19 cellular contexts compared by ENCODE assay signal in the genomic region with DNA sequence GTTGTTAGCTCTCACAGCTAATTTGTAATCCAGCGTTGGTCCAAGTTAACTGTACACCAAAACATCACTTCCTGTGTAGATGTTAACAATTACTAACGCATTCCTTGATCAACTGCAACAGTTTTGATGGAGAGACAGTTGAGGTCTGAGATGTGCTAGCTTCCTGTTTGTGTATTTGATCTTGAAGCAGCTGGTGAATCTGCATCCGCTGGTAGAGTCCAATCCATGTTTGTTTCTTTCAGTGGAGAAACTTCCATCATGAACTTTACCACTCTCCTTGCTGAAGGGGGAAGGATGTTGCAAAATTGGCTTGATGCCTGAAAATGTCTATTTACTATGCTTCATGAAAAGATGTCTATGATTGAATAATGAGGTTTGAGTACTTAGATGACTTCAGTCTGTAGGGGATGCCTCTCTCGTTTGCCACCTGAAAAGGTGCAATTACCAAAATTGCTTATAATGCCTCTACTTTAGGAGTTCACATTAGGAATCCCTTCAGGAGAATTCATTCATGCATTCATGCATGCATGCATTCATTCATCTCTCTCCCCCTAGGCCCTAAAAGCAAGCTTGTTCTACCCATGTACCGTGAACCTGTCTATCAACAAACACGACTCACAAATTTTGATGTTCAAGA. TPM values are rescaled to one million over a fixed set of nuclear protein-coding genes. Genes with fewer than 3 reads are reported as not detected.
DNase-seq lines count a peak whose midpoint lies in the region; ATAC-seq lines count a peak whose summit lies in the region.
"Had no signal": no experiment of that assay in that cellular context is flagged by ENCODE, and none has a peak within 500 bp of the region (broad histone marks: within the 10 kb centered on the region; RNA-seq: fewer than 3 reads in every experiment).

No MANE protein-coding gene starts in this region.

- ATAC-seq in HG03469 (IDR thresholded peaks at IDR 0.05; ENCODE audit: unreplicated experiment) (no peak), HG03378 (IDR thresholded peaks at IDR 0.05; ENCODE audit: unreplicated experiment) (no peak)
- ATAC-seq: Right ventricle myocardium inferior had no signal

- DNase-seq in NCI-H1105 treated with DMSO at 0.1 percent for 48 hours (lab: John Stamatoyannopoulos, UW) (peak; percentile 26), NCI-H1105 (lab: John Stamatoyannopoulos, UW) (no peak), posterior cingulate gyrus (no peak)
- DNase-seq in activated naive CD4-positive, alpha-beta T cell treated with anti-CD3 and anti-CD28 coated beads, Interleukin-2, amount 10 ng/mL, durations not matched to agents 7 days and 5 days = no peak
- no peak for DNase-seq in activated naive CD4-positive, alpha-beta T cell treated with anti-CD3 and anti-CD28 coated beads, Interleukin-2, amount 50 U/mL, for 16 hours
- DNase-seq in activated T-helper 1 cell treated with anti-CD3 and anti-CD28 coated beads, Interleukin-12 subunit alpha, Interleukin-12 subunit beta, Interleukin-2, Interleukin-4 antibody, amounts not matched to agents 30 ng/mL and 10 ng/mL and 1 ng/mL, durations not matched to agents 14 hours and 24 hours and 36 hours (ENCODE audit: low spot score) = no peak
- DNase-seq: Caco-2, GDM1, GM23248, HCEC 1CT, IMR-90, NCI-H187 treated with DMSO at 0.1 percent for 48 hours, NCI-H446, NCI-H526 treated with DMSO at 0.1 percent for 48 hours, SW 1271 had no signal

- CTCF ChIA-PET in activated naive CD4-positive, alpha-beta T cell treated with anti-CD3 and anti-CD28 coated beads, Interleukin-2, amount 10 ng/mL, durations not matched to agents 7 days and 5 days (lab: Charles Lee) = interaction anchor here (0.7 kb wide), 1 partner anchor 21 kb away, joined by 4 read pairs; no protein-coding TSS in a partner anchor

- intact Hi-C loops in activated T-helper 1 cell treated with anti-CD3 and anti-CD28 coated beads, Interleukin-12 subunit alpha, Interleukin-12 subunit beta, Interleukin-2, Interleukin-4 antibody, amounts not matched to agents 30 ng/mL and 10 ng/mL and 1 ng/mL, durations not matched to agents 14 hours and 24 hours and 36 hours (cut with micrococcal nuclease) = no loop called here
- intact Hi-C loops in posterior cingulate gyrus (cut with DNase I) = no loop called here

- peaks cover 16% of the 10 kb centered on the region for H3K4me1 Mint-ChIP-seq in activated naive CD4-positive, alpha-beta T cell treated with anti-CD3 and anti-CD28 coated beads, Interleukin-2, amount 10 ng/mL, durations not matched to agents 7 days and 5 days
- H3K4me1 Mint-ChIP-seq in activated T-helper 1 cell treated with anti-CD3 and anti-CD28 coated beads, Interleukin-12 subunit alpha, Interleukin-12 subunit beta, Interleukin-2, Interleukin-4 antibody, amounts not matched to agents 30 ng/mL and 10 ng/mL and 1 ng/mL, durations not matched to agents 14 hours and 24 hours and 36 hours (ENCODE audit: low read depth) = peaks cover 11% of the 10 kb centered on the region

- H3K27ac Mint-ChIP-seq in activated naive CD4-positive, alpha-beta T cell treated with anti-CD3 and anti-CD28 coated beads, Interleukin-2, amount 10 ng/mL, durations not matched to agents 7 days and 5 days = peak overlapping the region; percentile 37
- peak overlapping the region; percentile 12 for H3K27ac Mint-ChIP-seq in activated T-helper 1 cell treated with anti-CD3 and anti-CD28 coated beads, Interleukin-12 subunit alpha, Interleukin-12 subunit beta, Interleukin-2, Interleukin-4 antibody, amounts not matched to agents 30 ng/mL and 10 ng/mL and 1 ng/mL, durations not matched to agents 14 hours and 24 hours and 36 hours
- H3K27ac Mint-ChIP-seq: CD4-positive, CD25-positive, alpha-beta regulatory T cell had no signal

- H3K4me3 Mint-ChIP-seq in activated naive CD4-positive, alpha-beta T cell treated with anti-CD3 and anti-CD28 coated beads, Interleukin-2, amount 10 ng/mL, durations not matched to agents 7 days and 5 days = no peak overlapping the region
- H3K4me3 Mint-ChIP-seq in activated T-helper 1 cell treated with anti-CD3 and anti-CD28 coated beads, Interleukin-12 subunit alpha, Interleukin-12 subunit beta, Interleukin-2, Interleukin-4 antibody, amounts not matched to agents 30 ng/mL and 10 ng/mL and 1 ng/mL, durations not matched to agents 14 hours and 24 hours and 36 hours = no peak overlapping the region
- H3K4me3 Mint-ChIP-seq: CD4-positive, CD25-positive, alpha-beta regulatory T cell had no signal

- no peaks in the 10 kb centered on the region for H3K36me3 Mint-ChIP-seq in activated naive CD4-positive, alpha-beta T cell treated with anti-CD3 and anti-CD28 coated beads, Interleukin-2, amount 10 ng/mL, durations not matched to agents 7 days and 5 days
- H3K36me3 Mint-ChIP-seq in activated T-helper 1 cell treated with anti-CD3 and anti-CD28 coated beads, Interleukin-12 subunit alpha, Interleukin-12 subunit beta, Interleukin-2, Interleukin-4 antibody, amounts not matched to agents 30 ng/mL and 10 ng/mL and 1 ng/mL, durations not matched to agents 14 hours and 24 hours and 36 hours (ENCODE audit: low read depth) = peaks cover 2% of the 10 kb centered on the region

- no peaks in the 10 kb centered on the region for H3K27me3 Mint-ChIP-seq in activated naive CD4-positive, alpha-beta T cell treated with anti-CD3 and anti-CD28 coated beads, Interleukin-2, amount 10 ng/mL, durations not matched to agents 7 days and 5 days
- no peaks in the 10 kb centered on the region for H3K27me3 Mint-ChIP-seq in activated T-helper 1 cell treated with anti-CD3 and anti-CD28 coated beads, Interleukin-12 subunit alpha, Interleukin-12 subunit beta, Interleukin-2, Interleukin-4 antibody, amounts not matched to agents 30 ng/mL and 10 ng/mL and 1 ng/mL, durations not matched to agents 14 hours and 24 hours and 36 hours (ENCODE audit: insufficient read depth)

- H3K9me3 Mint-ChIP-seq in activated naive CD4-positive, alpha-beta T cell treated with anti-CD3 and anti-CD28 coated beads, Interleukin-2, amount 10 ng/mL, durations not matched to agents 7 days and 5 days = no peaks in the 10 kb centered on the region
- H3K9me3 Mint-ChIP-seq in activated T-helper 1 cell treated with anti-CD3 and anti-CD28 coated beads, Interleukin-12 subunit alpha, Interleukin-12 subunit beta, Interleukin-2, Interleukin-4 antibody, amounts not matched to agents 30 ng/mL and 10 ng/mL and 1 ng/mL, durations not matched to agents 14 hours and 24 hours and 36 hours = no peaks in the 10 kb centered on the region
- H3K9me3 Mint-ChIP-seq: CD4-positive, CD25-positive, alpha-beta regulatory T cell had no signal

RNA-seq across cellular contexts. Expression of a gene that starts 39.6 kb away (rescaled TPM):
- total RNA-seq in activated T-helper 1 cell treated with anti-CD3 and anti-CD28 coated beads, Interleukin-12 subunit alpha, Interleukin-12 subunit beta, Interleukin-2, Interleukin-4 antibody, amounts not matched to agents 30 ng/mL and 10 ng/mL and 1 ng/mL, durations not matched to agents 14 hours and 24 hours and 36 hours = 6.1 and 6.4 TPM in 2 replicates
